ENCODE assay signal across 1 cellular context in genomic region chr3:113685956-113686721, GRCh38.
A peak's percentile ranks its signal among the peaks of the same experiment; 100 is the strongest.
TF ChIP-seq lines count a peak whose summit lies in the region.

No MANE protein-coding gene starts in this region.

TF ChIP-seq in HepG2, 621 proteins besides CTCF, POLR2A, EP300 and RAD21 (continued from another document and continues in another):
- TF ChIP-seq ZBED4 (CRISPR knock-in tag; IDR thresholded peaks at IDR 0.05; ENCODE audit: borderline replicate concordance) = no peak
- no peak for TF ChIP-seq TEF (CRISPR knock-in tag; IDR thresholded peaks at IDR 0.05)
- no peak for TF ChIP-seq ZNF337 (CRISPR knock-in tag; IDR thresholded peaks at IDR 0.05; ENCODE audit: borderline replicate concordance, low read depth)
- TF ChIP-seq ZSCAN31 (CRISPR knock-in tag; IDR thresholded peaks at IDR 0.05; ENCODE audit: low read depth) = peak; percentile 58; the same call in 1 of the 2 replicates
- TF ChIP-seq ZNF30 (CRISPR knock-in tag; IDR thresholded peaks at IDR 0.05) = no peak
- TF ChIP-seq SRSF9 (IDR thresholded peaks at IDR 0.05; ENCODE audit: borderline replicate concordance, insufficient read depth, low read depth, low read length, poor library complexity, severe bottlenecking) = no peak
- no peak for TF ChIP-seq RFXANK (CRISPR knock-in tag; IDR thresholded peaks at IDR 0.05)
- no peak for TF ChIP-seq TP53 (CRISPR knock-in tag; conservative IDR thresholded peaks at IDR 0.05)
- TF ChIP-seq ZFX (CRISPR knock-in tag; IDR thresholded peaks at IDR 0.05; ENCODE audit: low read depth) = peak; percentile 31; the same call in 1 of the 2 replicates
- TF ChIP-seq ZFP36L1 (CRISPR knock-in tag; IDR thresholded peaks at IDR 0.05) = no peak
- TF ChIP-seq FOXA3 (CRISPR knock-in tag; IDR thresholded peaks at IDR 0.05) = peak; percentile 58
- TF ChIP-seq ZNF644 (CRISPR knock-in tag; IDR thresholded peaks at IDR 0.05; ENCODE audit: low read depth) = peak; percentile 95
- TF ChIP-seq HNRNPK (IDR thresholded peaks at IDR 0.05; ENCODE audit: low read depth, low read length, poor library complexity, severe bottlenecking) = no peak
- TF ChIP-seq ZNF768 (CRISPR knock-in tag; IDR thresholded peaks at IDR 0.05) = peak; percentile 90
- no peak for TF ChIP-seq HOXA7 (CRISPR knock-in tag; IDR thresholded peaks at IDR 0.05)
- TF ChIP-seq SOX13 (IDR thresholded peaks at IDR 0.05) = no peak
- TF ChIP-seq SOX13 (CRISPR knock-in tag; conservative IDR thresholded peaks at IDR 0.05 in 1 of 2, IDR thresholded peaks at IDR 0.05 in 1 of 2) = peak in 1 of 2 experiments; percentile 76; a peak in 2 of 4 replicates
- no peak for TF ChIP-seq HNRNPUL1 (IDR thresholded peaks at IDR 0.05; ENCODE audit: low read depth, low read length)
- TF ChIP-seq IRX3 (CRISPR knock-in tag; IDR thresholded peaks at IDR 0.05; ENCODE audit: borderline replicate concordance, low read depth) = no peak
- TF ChIP-seq ZNF253 (CRISPR knock-in tag; IDR thresholded peaks at IDR 0.05; ENCODE audit: borderline replicate concordance) = no peak
- no peak for TF ChIP-seq GABPA (IDR thresholded peaks at IDR 0.05; ENCODE audit: low read depth, low read length)
- no peak for TF ChIP-seq GABPA (CRISPR knock-in tag; IDR thresholded peaks at IDR 0.05; ENCODE audit: low read depth)
- no peak for TF ChIP-seq ZNF333 (CRISPR knock-in tag; IDR thresholded peaks at IDR 0.05; ENCODE audit: borderline replicate concordance)
- TF ChIP-seq KDM1A (CRISPR knock-in tag; IDR thresholded peaks at IDR 0.05) = peak; percentile 84; the same call in 1 of the 2 replicates
- peak; percentile 81 for TF ChIP-seq KAT7 (CRISPR knock-in tag; IDR thresholded peaks at IDR 0.05; ENCODE audit: borderline replicate concordance)
- TF ChIP-seq NFE2L1 (CRISPR knock-in tag; IDR thresholded peaks at IDR 0.05; ENCODE audit: borderline replicate concordance) = no peak
- TF ChIP-seq SUZ12 (IDR thresholded peaks at IDR 0.05; ENCODE audit: low read depth, low read length) = no peak
- no peak for TF ChIP-seq ZNF280B (CRISPR knock-in tag; IDR thresholded peaks at IDR 0.05; ENCODE audit: borderline replicate concordance)
- TF ChIP-seq ZNF264 (CRISPR knock-in tag; IDR thresholded peaks at IDR 0.05) = 0 out of 2 replicates have a peak, but pooled peaks have one; percentile 12
- TF ChIP-seq THYN1 (CRISPR knock-in tag; IDR thresholded peaks at IDR 0.05; ENCODE audit: borderline replicate concordance, low read depth) = no peak
- TF ChIP-seq ZFP91 (CRISPR knock-in tag; IDR thresholded peaks at IDR 0.05; ENCODE audit: borderline replicate concordance) = peak; percentile 67
- peak; percentile 91 for TF ChIP-seq ZMYM3 (CRISPR knock-in tag; IDR thresholded peaks at IDR 0.05)
- TF ChIP-seq ZBTB26 (CRISPR knock-in tag; IDR thresholded peaks at IDR 0.05; ENCODE audit: borderline replicate concordance) = no peak
- no peak for TF ChIP-seq LBX2 (CRISPR knock-in tag; IDR thresholded peaks at IDR 0.05; ENCODE audit: borderline replicate concordance)
- TF ChIP-seq ZNF672 (CRISPR knock-in tag; IDR thresholded peaks at IDR 0.05) = no peak
- TF ChIP-seq DZIP1 (CRISPR knock-in tag; IDR thresholded peaks at IDR 0.05) = no peak
- no peak for TF ChIP-seq SIN3A (IDR thresholded peaks at IDR 0.05; ENCODE audit: borderline replicate concordance, low read depth, low read length)
- TF ChIP-seq ZBTB3 (CRISPR knock-in tag; IDR thresholded peaks at IDR 0.05; ENCODE audit: borderline replicate concordance, low read depth) = no peak
- TF ChIP-seq ZBTB1 (CRISPR knock-in tag; IDR thresholded peaks at IDR 0.05; ENCODE audit: borderline replicate concordance) = no peak
- TF ChIP-seq ZNF749 (CRISPR knock-in tag; IDR thresholded peaks at IDR 0.05; ENCODE audit: borderline replicate concordance) = no peak
- no peak for TF ChIP-seq RNF2 (conservative IDR thresholded peaks at IDR 0.05; ENCODE audit: low read depth)
- 0 out of 2 replicates have a peak, but pooled peaks have one; percentile 64 for TF ChIP-seq ZNF543 (CRISPR knock-in tag; IDR thresholded peaks at IDR 0.05)
- TF ChIP-seq CAMTA2 (CRISPR knock-in tag; IDR thresholded peaks at IDR 0.05; ENCODE audit: borderline replicate concordance) = no peak
- no peak for TF ChIP-seq HES4 (CRISPR knock-in tag; IDR thresholded peaks at IDR 0.05; ENCODE audit: borderline replicate concordance)
- no peak for TF ChIP-seq ZNF747 (CRISPR knock-in tag; IDR thresholded peaks at IDR 0.05; ENCODE audit: borderline replicate concordance)
- no peak for TF ChIP-seq NR2C2 (CRISPR knock-in tag; IDR thresholded peaks at IDR 0.05; ENCODE audit: borderline replicate concordance)
- TF ChIP-seq ZBTB38 (CRISPR knock-in tag; IDR thresholded peaks at IDR 0.05) = no peak
- no peak for TF ChIP-seq SCMH1 (CRISPR knock-in tag; IDR thresholded peaks at IDR 0.05; ENCODE audit: borderline replicate concordance)
- TF ChIP-seq EED (CRISPR knock-in tag; IDR thresholded peaks at IDR 0.05) = no peak
- peak; percentile 46; the same call in 1 of the 2 replicates for TF ChIP-seq RXRB (CRISPR knock-in tag; IDR thresholded peaks at IDR 0.05; ENCODE audit: borderline replicate concordance)
- TF ChIP-seq ZNF850 (CRISPR knock-in tag; conservative IDR thresholded peaks at IDR 0.05) = no peak
- TF ChIP-seq ZNF558 (CRISPR knock-in tag; IDR thresholded peaks at IDR 0.05; ENCODE audit: borderline replicate concordance) = no peak
- no peak for TF ChIP-seq MZF1 (CRISPR knock-in tag; IDR thresholded peaks at IDR 0.05; ENCODE audit: borderline replicate concordance)
- TF ChIP-seq ZNF382 (CRISPR knock-in tag; IDR thresholded peaks at IDR 0.05; ENCODE audit: borderline replicate concordance) = no peak
- no peak for TF ChIP-seq FUBP1 (CRISPR knock-in tag; IDR thresholded peaks at IDR 0.05; ENCODE audit: borderline replicate concordance)
- TF ChIP-seq ZBTB39 (CRISPR knock-in tag; IDR thresholded peaks at IDR 0.05) = no peak
